In genomic region chr17:1019451-1019850, GRCh38 we compare ENCODE assay signal across 1 cellular context.
TF ChIP-seq lines count a peak whose summit lies in the region.

No MANE protein-coding gene starts in this region.

TF ChIP-seq in SK-N-SH, 30 proteins besides CTCF, POLR2A, EP300 and RAD21 (continued from another document):
- TF ChIP-seq PBX3 (IDR thresholded peaks at IDR 0.05) (no peak), JUND (IDR thresholded peaks at IDR 0.05) (no peak), GABPA (IDR thresholded peaks at IDR 0.05; ENCODE audit: low read depth) (no peak), TCF12 (IDR thresholded peaks at IDR 0.05) (no peak)
TF ChIP-seq in SK-N-SH: peak in this region for 0.
